20 cellular contexts compared by ENCODE assay signal in genomic region chr9:115921301-115921700, GRCh38.
DNase-seq lines count a peak whose midpoint lies in the region; ATAC-seq and TF ChIP-seq lines count a peak whose summit lies in the region.
"Had no signal": no experiment of that assay in that cellular context is flagged by ENCODE, and none has a peak within 500 bp of the region (broad histone marks: within the 10 kb centered on the region; RNA-seq: fewer than 3 reads in every experiment).

No MANE protein-coding gene starts in this region.

- DNase-seq in AG08395 (ENCODE audit: low spot score) (peak; percentile 85), GM03348 (ENCODE audit: low spot score) (peak; percentile 70), cardiac fibroblast (ENCODE audit: low read depth in 2 of 2) (peak; percentile 77 to 79), myocyte (ENCODE audit: low read depth) (peak; percentile 30), gastrocnemius medialis (no peak), COLO829 (ENCODE audit: low spot score) (no peak)
- DNase-seq in activated T-helper 1 cell treated with anti-CD3 and anti-CD28 coated beads, Interleukin-12 subunit alpha, Interleukin-12 subunit beta, Interleukin-2, Interleukin-4 antibody, amounts not matched to agents 30 ng/mL and 10 ng/mL and 1 ng/mL, durations not matched to agents 14 hours and 24 hours and 36 hours (ENCODE audit: low spot score), result no peak
- DNase-seq: activated CD4-positive, alpha-beta T cell treated with anti-CD3 and anti-CD28 coated beads for 1 hour; activated CD8-positive, alpha-beta memory T cell treated with anti-CD3 and anti-CD28 coated beads for 24 hours; activated naive CD4-positive, alpha-beta T cell treated with anti-CD3 and anti-CD28 coated beads, Interleukin-2, amount 50 U/mL, for 16 hours; activated T-cell treated with anti-CD3 and anti-CD28 coated beads, Interleukin-2, amount 50 U/mL, for 48 hours; AML-193; colonic mucosa; DND-41; esophagus squamous epithelium; lower lobe of right lung; MG63; NCI-H1436; NCI-H526 had no signal

- in situ Hi-C loops in gastrocnemius medialis (cut with MboI; ENCODE audit: low sequenced_read_pairs in 4 of 4), result no loop called here

- no peak overlapping the region for H3K4me3 ChIP-seq in cardiac fibroblast (replicated peaks in 1 of 2; ENCODE audit: low read depth in 2 of 2, low read length in 2 of 2)
- H3K4me3 ChIP-seq in gastrocnemius medialis, result no peak overlapping the region
- H3K4me3 ChIP-seq: colonic mucosa, esophagus squamous epithelium, lower lobe of right lung, MG63 had no signal

- no peaks in the 10 kb centered on the region for H3K9me3 ChIP-seq in gastrocnemius medialis
- H3K9me3 ChIP-seq: colonic mucosa, esophagus squamous epithelium, lower lobe of right lung, MG63 had no signal

- TF ChIP-seq CTCF in cardiac fibroblast (IDR thresholded peaks at IDR 0.05; ENCODE audit: low read depth, low read length), result no peak
- no peak for TF ChIP-seq CTCF in gastrocnemius medialis (IDR thresholded peaks at IDR 0.05 in 4 of 5, conservative IDR thresholded peaks at IDR 0.05 in 1 of 5)

- intact Hi-C loops in gastrocnemius medialis (cut with DNase I; ENCODE audit: low total_unique reads), result no loop called here
- intact Hi-C loops in activated T-helper 1 cell treated with anti-CD3 and anti-CD28 coated beads, Interleukin-12 subunit alpha, Interleukin-12 subunit beta, Interleukin-2, Interleukin-4 antibody, amounts not matched to agents 30 ng/mL and 10 ng/mL and 1 ng/mL, durations not matched to agents 14 hours and 24 hours and 36 hours (cut with micrococcal nuclease), result no loop called here

- no peak overlapping the region for H3K27ac ChIP-seq in gastrocnemius medialis
- H3K27ac ChIP-seq: colonic mucosa, esophagus squamous epithelium, lower lobe of right lung had no signal

- no peak overlapping the region for H3K4me3 Mint-ChIP-seq in activated T-helper 1 cell treated with anti-CD3 and anti-CD28 coated beads, Interleukin-12 subunit alpha, Interleukin-12 subunit beta, Interleukin-2, Interleukin-4 antibody, amounts not matched to agents 30 ng/mL and 10 ng/mL and 1 ng/mL, durations not matched to agents 14 hours and 24 hours and 36 hours

- no peaks in the 10 kb centered on the region for H3K27me3 ChIP-seq in gastrocnemius medialis
- H3K27me3 ChIP-seq: colonic mucosa, esophagus squamous epithelium, MG63 had no signal

- peaks cover 5% of the 10 kb centered on the region for H3K9me3 Mint-ChIP-seq in activated T-helper 1 cell treated with anti-CD3 and anti-CD28 coated beads, Interleukin-12 subunit alpha, Interleukin-12 subunit beta, Interleukin-2, Interleukin-4 antibody, amounts not matched to agents 30 ng/mL and 10 ng/mL and 1 ng/mL, durations not matched to agents 14 hours and 24 hours and 36 hours

- H3K27me3 Mint-ChIP-seq in activated T-helper 1 cell treated with anti-CD3 and anti-CD28 coated beads, Interleukin-12 subunit alpha, Interleukin-12 subunit beta, Interleukin-2, Interleukin-4 antibody, amounts not matched to agents 30 ng/mL and 10 ng/mL and 1 ng/mL, durations not matched to agents 14 hours and 24 hours and 36 hours (ENCODE audit: insufficient read depth), result no peaks in the 10 kb centered on the region

- H3K36me3 Mint-ChIP-seq in activated T-helper 1 cell treated with anti-CD3 and anti-CD28 coated beads, Interleukin-12 subunit alpha, Interleukin-12 subunit beta, Interleukin-2, Interleukin-4 antibody, amounts not matched to agents 30 ng/mL and 10 ng/mL and 1 ng/mL, durations not matched to agents 14 hours and 24 hours and 36 hours (ENCODE audit: low read depth), result no peaks in the 10 kb centered on the region

- no peak for TF ChIP-seq POLR2A in gastrocnemius medialis (IDR thresholded peaks at IDR 0.05)

- ATAC-seq in gastrocnemius medialis, result no peak
- no peak for ATAC-seq in GM21528 (IDR thresholded peaks at IDR 0.05; ENCODE audit: low FRiP score, unreplicated experiment)
- ATAC-seq: lower lobe of right lung had no signal

- H3K4me1 ChIP-seq in gastrocnemius medialis, result no peaks in the 10 kb centered on the region
- H3K4me1 ChIP-seq: colonic mucosa had no signal

- H3K27ac Mint-ChIP-seq in activated T-helper 1 cell treated with anti-CD3 and anti-CD28 coated beads, Interleukin-12 subunit alpha, Interleukin-12 subunit beta, Interleukin-2, Interleukin-4 antibody, amounts not matched to agents 30 ng/mL and 10 ng/mL and 1 ng/mL, durations not matched to agents 14 hours and 24 hours and 36 hours, result no peak overlapping the region

- no peaks in the 10 kb centered on the region for H3K4me1 Mint-ChIP-seq in activated T-helper 1 cell treated with anti-CD3 and anti-CD28 coated beads, Interleukin-12 subunit alpha, Interleukin-12 subunit beta, Interleukin-2, Interleukin-4 antibody, amounts not matched to agents 30 ng/mL and 10 ng/mL and 1 ng/mL, durations not matched to agents 14 hours and 24 hours and 36 hours (ENCODE audit: low read depth)

- no peaks in the 10 kb centered on the region for H3K36me3 ChIP-seq in gastrocnemius medialis
- H3K36me3 ChIP-seq: colonic mucosa, esophagus squamous epithelium, lower lobe of right lung, MG63 had no signal

Comparison
In these comparisons a context has a peak if more than half of its experiments do, and no peak if none do; other contexts are left out.
1. DNase-seq: peak in AG08395 (single experiment), GM03348 (single experiment), cardiac fibroblast (2 of 2) and myocyte (single experiment); none in gastrocnemius medialis (0 of 2), COLO829 (single experiment) and activated T-helper 1 cell treated with anti-CD3 and anti-CD28 coated beads, Interleukin-12 subunit alpha, Interleukin-12 subunit beta, Interleukin-2, Interleukin-4 antibody, amounts not matched to agents 30 ng/mL and 10 ng/mL and 1 ng/mL, durations not matched to agents 14 hours and 24 hours and 36 hours (single experiment).